8 cellular contexts compared by ENCODE assay signal in the genomic region with DNA sequence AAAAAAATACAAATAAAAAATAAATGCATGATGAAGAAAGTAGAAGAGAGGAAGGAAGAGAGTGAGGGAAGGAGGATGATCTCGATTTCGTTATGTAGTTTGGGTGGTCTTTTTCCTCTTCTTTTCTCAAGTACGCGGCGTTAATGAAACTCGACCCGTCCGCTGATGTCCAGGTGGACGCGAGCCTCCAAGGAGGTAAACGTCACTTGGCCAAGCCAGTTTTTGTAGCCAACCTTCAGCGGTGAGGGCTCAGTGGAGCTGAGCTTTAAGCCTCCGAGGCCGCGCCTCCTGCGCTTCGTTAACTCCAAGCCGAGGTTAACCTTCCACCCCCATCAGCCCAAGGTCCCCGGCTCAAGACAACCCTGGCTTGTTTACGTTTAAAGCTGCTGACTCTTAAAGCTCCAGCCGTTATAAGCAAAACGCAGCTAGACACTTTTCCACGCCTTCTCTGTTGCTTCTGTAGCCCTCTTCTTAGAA. TPM values are rescaled to one million over a fixed set of nuclear protein-coding genes. Genes with fewer than 3 reads are reported as not detected.
A peak's percentile ranks its signal among the peaks of the same experiment; 100 is the strongest.
DNase-seq lines count a peak whose midpoint lies in the region; TF ChIP-seq lines count a peak whose summit lies in the region.

No MANE protein-coding gene starts in this region.

- H3K4me3 ChIP-seq in epithelial cell of proximal tubule (ENCODE audit: low read depth, low read length) (peak overlapping the region; percentile 68), muscle layer of duodenum (ENCODE audit: low read depth in 1 of 2, low read length in 2 of 2) (peak overlapping the region; percentile 77 to 81), transverse colon (peak overlapping the region; percentile 55 to 84 (median 72))

- H3K27me3 ChIP-seq in muscle layer of duodenum (ENCODE audit: low read depth, low read length) (no peaks in the 10 kb centered on the region), transverse colon (no peaks in the 10 kb centered on the region)

- in situ Hi-C loops in transverse colon (cut with MboI; ENCODE audit: low pct_ligation_motif_present in 1 of 4, low pct_unique_long_range_greater_than_20kb in 1 of 4, low sequenced_read_pairs in 3 of 4), result loop anchor here in 2 of 4 donors (25.0 kb wide), 1 partner anchor 179 kb away; a partner anchor contains a TSS

- 4 to 9% methylated on average over 14 to 23 of the region's 23 CpGs for WGBS in transverse colon (ENCODE audit: low coverage in 1 of 2), 2 donors

- H3K9me3 ChIP-seq in KOPT-K1 (ENCODE audit: insufficient read depth, low read length, poor library complexity, severe bottlenecking), result no peaks in the 10 kb centered on the region
- H3K9me3 ChIP-seq in muscle layer of duodenum (ENCODE audit: control insufficient read depth in 1 of 2, low read length in 2 of 2), result no peaks in the 10 kb centered on the region
- H3K9me3 ChIP-seq in transverse colon, result no peaks in the 10 kb centered on the region

- TF ChIP-seq EP300 in transverse colon (IDR thresholded peaks at IDR 0.05; ENCODE audit: low read depth), result no peak

- H3K4me1 ChIP-seq in muscle layer of duodenum (ENCODE audit: control insufficient read depth in 1 of 2, insufficient read depth in 2 of 2, low read length in 2 of 2) (peaks cover 0 to 4% of the 10 kb centered on the region in 2 donors), transverse colon (peaks cover 0 to 35% (median 7%) of the 10 kb centered on the region in 4 donors)

- H3K36me3 ChIP-seq in KOPT-K1 (ENCODE audit: insufficient read depth, low read length), result no peaks in the 10 kb centered on the region
- H3K36me3 ChIP-seq in muscle layer of duodenum (ENCODE audit: control insufficient read depth in 1 of 2, insufficient read depth in 2 of 2, low read length in 2 of 2), result peaks cover 0 to 5% of the 10 kb centered on the region in 2 donors
- no peaks in the 10 kb centered on the region for H3K36me3 ChIP-seq in transverse colon

- intact Hi-C loops in transverse colon (cut with DNase I; ENCODE audit: low total_unique reads), result loop anchor here (10.0 kb wide), 1 partner anchor 129 kb away; no protein-coding TSS in a partner anchor

- DNase-seq in NCI-H187 (lab: John Stamatoyannopoulos, UW) (peak; percentile 20), NCI-H187 treated with DMSO at 0.1 percent for 48 hours (lab: John Stamatoyannopoulos, UW) (no peak), epithelial cell of proximal tubule (ENCODE audit: low read depth) (no peak), transverse colon (peak; percentile 62), dermis blood vessel endothelial cell (no peak)
- DNase-seq in activated CD4-positive, alpha-beta T cell treated with anti-CD3 and anti-CD28 coated beads, Interleukin-2, amount 50 U/mL, for 48 hours, result peak; percentile 34 to 56

- TF ChIP-seq POLR2A in transverse colon (IDR thresholded peaks at IDR 0.05), result no peak

- peak overlapping the region; percentile 80 for H3K27ac ChIP-seq in KOPT-K1 (ENCODE audit: low read depth, low read length, poor library complexity, severe bottlenecking)
- H3K27ac ChIP-seq in muscle layer of duodenum (ENCODE audit: low read length), result peak overlapping the region; percentile 60
- H3K27ac ChIP-seq in transverse colon, result peak overlapping the region; percentile 90 to 99 (median 96)

- no peak for TF ChIP-seq CTCF in epithelial cell of proximal tubule (conservative IDR thresholded peaks at IDR 0.05; ENCODE audit: low read depth, low read length)
- TF ChIP-seq CTCF in transverse colon (IDR thresholded peaks at IDR 0.05), result no peak

RNA-seq across cellular contexts. Expression of a gene that starts 0.7 kb away (rescaled TPM):
- total RNA-seq in epithelial cell of proximal tubule (13.5 and 13.7 TPM in 2 replicates), transverse colon (10 to 100 TPM; 29.8 to 60.5 (median 41.2) TPM), dermis blood vessel endothelial cell (43.2 and 64.6 TPM in 2 replicates)

Comparison
In these comparisons a context has a peak if more than half of its experiments do, and no peak if none do; other contexts are left out.
1. DNase-seq: peak in NCI-H187 (2 of 2), activated CD4-positive, alpha-beta T cell treated with anti-CD3 and anti-CD28 coated beads, Interleukin-2, amount 50 U/mL, for 48 hours (2 of 2) and transverse colon (single experiment); none in NCI-H187 treated with DMSO at 0.1 percent for 48 hours (single experiment), epithelial cell of proximal tubule (single experiment) and dermis blood vessel endothelial cell (single experiment).
2. Peak in every context shown above with its lines, with median percentiles within 50 percentile points of each other: H3K27ac ChIP-seq and H3K4me3 ChIP-seq.